In the genomic region with DNA sequence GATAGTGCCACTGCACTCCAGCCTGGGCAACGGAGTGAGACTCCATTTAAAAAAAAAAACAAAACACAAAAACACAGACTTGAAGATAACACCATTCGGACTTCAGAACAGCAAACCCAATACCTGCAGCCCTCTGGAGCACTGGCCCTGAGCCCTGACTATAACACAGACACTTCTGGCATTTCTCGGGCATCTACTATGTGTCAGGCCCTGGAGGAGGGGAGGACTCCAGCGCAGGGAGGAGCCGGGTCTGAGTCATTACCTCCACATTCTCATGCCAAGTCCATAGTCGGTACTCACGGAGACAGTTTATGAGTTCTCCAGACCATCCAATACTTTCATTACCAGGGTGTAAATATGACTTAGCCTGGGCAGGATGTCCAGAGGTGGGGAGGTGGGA, we compare ENCODE assay signal across 1 cellular context.
TF ChIP-seq lines count a peak whose summit lies in the region.

No MANE protein-coding gene starts in this region.

TF ChIP-seq in HepG2, 621 proteins besides CTCF, POLR2A, EP300 and RAD21:
- TF ChIP-seq PLSCR1 (CRISPR knock-in tag; IDR thresholded peaks at IDR 0.05; ENCODE audit: borderline replicate concordance) = no peak
